ENCODE assay signal across 1 cellular context in genomic region chr5:138575194-138576015, GRCh38.
TF ChIP-seq lines count a peak whose summit lies in the region.

Gene HSPA9, minus strand, starts transcription at chr5:138575401. Its CDS starts 83 bp downstream, at chr5:138575318.

TF ChIP-seq in WTC11, 78 proteins besides CTCF, POLR2A, EP300 and RAD21 (continued from another document):
- no peak; the same call in 1 of the 2 replicates for TF ChIP-seq ELF4 (CRISPR knock-in tag; IDR thresholded peaks at IDR 0.05; ENCODE audit: low read depth)
- peak; percentile 14; the same call in 1 of the 2 replicates for TF ChIP-seq PRRX2 (CRISPR knock-in tag; IDR thresholded peaks at IDR 0.05)
- TF ChIP-seq ZNF281 (CRISPR knock-in tag; IDR thresholded peaks at IDR 0.05): peak; percentile 82; the same call in 1 of the 2 replicates
- peak; percentile 79; the same call in 1 of the 2 replicates for TF ChIP-seq TEAD4 (CRISPR knock-in tag; IDR thresholded peaks at IDR 0.05)
- no peak; the same call in 1 of the 2 replicates for TF ChIP-seq ZNF671 (CRISPR knock-in tag; IDR thresholded peaks at IDR 0.05)
- TF ChIP-seq ZNF423 (CRISPR knock-in tag; IDR thresholded peaks at IDR 0.05): peak; percentile 100
- TF ChIP-seq IRF1 (CRISPR knock-in tag; IDR thresholded peaks at IDR 0.05): peak; percentile 85; the same call in 1 of the 2 replicates
- TF ChIP-seq E2F1 (CRISPR knock-in tag; IDR thresholded peaks at IDR 0.05): no peak
- no peak for TF ChIP-seq SOX15 (CRISPR knock-in tag; IDR thresholded peaks at IDR 0.05)
- TF ChIP-seq GRHL2 (CRISPR knock-in tag; IDR thresholded peaks at IDR 0.05; ENCODE audit: insufficient replicate concordance, severe bottlenecking): no peak
- no peak for TF ChIP-seq HMGA2 (CRISPR knock-in tag; IDR thresholded peaks at IDR 0.05)
- 0 out of 2 replicates have a peak, but pooled peaks have one; percentile 59 for TF ChIP-seq SP1 (CRISPR knock-in tag; conservative IDR thresholded peaks at IDR 0.05)
- no peak for TF ChIP-seq FOXJ3 (CRISPR knock-in tag; IDR thresholded peaks at IDR 0.05; ENCODE audit: borderline replicate concordance)
- no peak for TF ChIP-seq ZSCAN18 (CRISPR knock-in tag; IDR thresholded peaks at IDR 0.05)
- no peak; the same call in 1 of the 2 replicates for TF ChIP-seq JUN (CRISPR knock-in tag; IDR thresholded peaks at IDR 0.05)
- peak; percentile 90 for TF ChIP-seq SMAD3 (CRISPR knock-in tag; IDR thresholded peaks at IDR 0.05; ENCODE audit: borderline replicate concordance)
- TF ChIP-seq PREB (CRISPR knock-in tag; IDR thresholded peaks at IDR 0.05; ENCODE audit: borderline replicate concordance): 0 out of 2 replicates have a peak, but pooled peaks have one; percentile 77
- peak; percentile 52 for TF ChIP-seq MYBL2 (CRISPR knock-in tag; IDR thresholded peaks at IDR 0.05)
- peak; percentile 68; the same call in 1 of the 2 replicates for TF ChIP-seq CREB1 (CRISPR knock-in tag; IDR thresholded peaks at IDR 0.05)
- TF ChIP-seq FOXK1 (CRISPR knock-in tag; IDR thresholded peaks at IDR 0.05): peak; percentile 80
- peak; percentile 89 for TF ChIP-seq USF2 (CRISPR knock-in tag; IDR thresholded peaks at IDR 0.05)
- TF ChIP-seq ZNF121 (CRISPR knock-in tag; IDR thresholded peaks at IDR 0.05): no peak
- TF ChIP-seq ZNF416 (CRISPR knock-in tag; IDR thresholded peaks at IDR 0.05): no peak
- peak; percentile 27; the same call in 1 of the 2 replicates for TF ChIP-seq AFF4 (CRISPR knock-in tag; IDR thresholded peaks at IDR 0.05; ENCODE audit: borderline replicate concordance)
- TF ChIP-seq RELA (CRISPR knock-in tag; IDR thresholded peaks at IDR 0.05; ENCODE audit: borderline replicate concordance): no peak
